In genomic region chr11:84383571-84383970, GRCh38 we compare ENCODE assay signal across 23 cellular contexts.
DNase-seq lines count a peak whose midpoint lies in the region; ATAC-seq and TF ChIP-seq lines count a peak whose summit lies in the region.
"Had no signal": no experiment of that assay in that cellular context is flagged by ENCODE, and none has a peak within 500 bp of the region (broad histone marks: within the 10 kb centered on the region; RNA-seq: fewer than 3 reads in every experiment).

No MANE protein-coding gene starts in this region.

- H3K27me3 ChIP-seq in adrenal gland, result no peaks in the 10 kb centered on the region
- H3K27me3 ChIP-seq: SJCRH30 had no signal

- TF ChIP-seq CTCF in adrenal gland (IDR thresholded peaks at IDR 0.05), result no peak
- no peak for TF ChIP-seq CTCF in cardiac fibroblast (IDR thresholded peaks at IDR 0.05; ENCODE audit: low read depth, low read length)
- no peak for TF ChIP-seq CTCF in fibroblast of pulmonary artery (IDR thresholded peaks at IDR 0.05; ENCODE audit: low read length, missing control alignments)

- H3K4me3 ChIP-seq in adrenal gland, result no peak overlapping the region
- no peak overlapping the region for H3K4me3 ChIP-seq in cardiac fibroblast (replicated peaks in 1 of 2; ENCODE audit: low read depth in 2 of 2, low read length in 2 of 2)
- H3K4me3 ChIP-seq in fibroblast of pulmonary artery (replicated peaks; ENCODE audit: low read depth, low read length), result no peak overlapping the region
- H3K4me3 ChIP-seq in skeletal muscle cell (ENCODE audit: low read depth, low read length), result no peak overlapping the region
- H3K4me3 ChIP-seq: GM23338, SJCRH30 had no signal

- no peaks in the 10 kb centered on the region for H3K36me3 ChIP-seq in adrenal gland (replicated peaks in 1 of 2)
- H3K36me3 ChIP-seq: SJCRH30 had no signal

- intact Hi-C loops in adrenal gland (cut with DNase I), result no loop called here

- H3K27ac ChIP-seq in adrenal gland, result no peak overlapping the region
- H3K27ac ChIP-seq: SJCRH30 had no signal

- 88 to 90% (median 89%) methylated on average over 2 of the region's 2 CpGs for WGBS in adrenal gland, 4 donors

- DNase-seq in adrenal gland, result peak in 6 of 7 donors; percentile 25 to 59 (median 38)
- peak; percentile 1 to 54 for DNase-seq in cardiac fibroblast (ENCODE audit: low read depth in 2 of 2)
- DNase-seq in fibroblast of pulmonary artery (ENCODE audit: low read depth), result peak; percentile 23
- peak; percentile 8 for DNase-seq in skeletal muscle cell (ENCODE audit: low read depth)
- no peak for DNase-seq in activated T-cell treated with anti-CD3 and anti-CD28 coated beads, Interleukin-2, amount 50 U/mL, for 1 hour
- no peak for DNase-seq in NCI-H1930 (lab: John Stamatoyannopoulos, UW)
- no peak for DNase-seq in DMS153 treated with DMSO at 0.1 percent for 48 hours (lab: John Stamatoyannopoulos, UW; ENCODE audit: unreplicated experiment)
- DNase-seq: Calu3; CD8-positive, alpha-beta memory T cell; DMS153; GDM1; HCEC 1CT; KG1; NCI-H1092; NCI-H1436 treated with DMSO at 0.1 percent for 48 hours; NCI-H2029; NCI-H2227 treated with DMSO at 0.1 percent for 48 hours; NCI-H510A treated with DMSO at 0.1 percent for 48 hours; NCI-H748 treated with DMSO at 0.1 percent for 48 hours; SJCRH30 had no signal

- TF ChIP-seq POLR2A in adrenal gland (IDR thresholded peaks at IDR 0.05), result no peak

- peaks cover 4% of the 10 kb centered on the region in 2 donors for H3K4me1 ChIP-seq in adrenal gland (replicated peaks in 1 of 2)

- no peaks in the 10 kb centered on the region for H3K9me3 ChIP-seq in adrenal gland (replicated peaks in 1 of 3)
- H3K9me3 ChIP-seq: SJCRH30 had no signal

- no peak for ATAC-seq in HG03571 (IDR thresholded peaks at IDR 0.05; ENCODE audit: unreplicated experiment)
- ATAC-seq: GM23338, Panc1 had no signal

Comparison
In these comparisons a context has a peak if more than half of its experiments do, and no peak if none do; other contexts are left out.
1. DNase-seq: peak in adrenal gland (6 of 7), cardiac fibroblast (2 of 2), fibroblast of pulmonary artery (single experiment) and skeletal muscle cell (single experiment); none in activated T-cell treated with anti-CD3 and anti-CD28 coated beads, Interleukin-2, amount 50 U/mL, for 1 hour (single experiment), NCI-H1930 (0 of 2) and DMS153 treated with DMSO at 0.1 percent for 48 hours (single experiment).